Comparison of ENCODE assay signal across 27 cellular contexts in genomic region chr20:62564456-62565245, GRCh38.
"Had no signal": no experiment of that assay in that cellular context is flagged by ENCODE, and none has a peak within 500 bp of the region (broad histone marks: within the 10 kb centered on the region; RNA-seq: fewer than 3 reads in every experiment).

No MANE protein-coding gene starts in this region.

- H3K4me1 ChIP-seq: breast epithelium had no signal

- DNase-seq: activated CD4-positive, alpha-beta T cell treated with anti-CD3 and anti-CD28 coated beads for 48 hours; activated CD4-positive, alpha-beta T cell treated with anti-CD3 and anti-CD28 coated beads, Interleukin-2, amount 50 U/mL, for 4 hours; activated CD4-positive, CD25-positive, alpha-beta regulatory T cell treated with anti-CD3 and anti-CD28 coated beads, Interleukin-2, amount 50 U/mL, for 72 hours; activated CD8-positive, alpha-beta memory T cell treated with anti-CD3 and anti-CD28 coated beads, Interleukin-2, amount 50 U/mL, for 48 hours; activated CD8-positive, alpha-beta T cell treated with anti-CD3 and anti-CD28 coated beads, Interleukin-2, amount 10 ng/mL, durations not matched to agents 7 days and 5 days; activated T-cell treated with anti-CD3 and anti-CD28 coated beads, Interleukin-2, amount 50 U/mL, for 1 hour; aorta; MG63; MV-4-11; NCI-H1092 treated with DMSO at 0.1 percent for 48 hours; NCI-H1417 treated with DMSO at 0.1 percent for 48 hours; NCI-H1694; NCI-H2029; NCI-H2107; NCI-H2171 treated with DMSO at 0.1 percent for 48 hours; NCI-H226; NCI-H526 treated with DMSO at 0.1 percent for 48 hours; NK-92 treated with Interleukin-12 subunit alpha and Interleukin-12 subunit beta, amount 100 ng/mL, for 24 hours; OCI-M1; RPMI8226; SHP77 treated with DMSO at 0.1 percent for 48 hours had no signal

- H3K4me3 ChIP-seq: breast epithelium, MG63 had no signal

- H3K27ac ChIP-seq: breast epithelium had no signal

- H3K9me3 ChIP-seq: breast epithelium, MG63 had no signal

- H3K4me3 Mint-ChIP-seq: activated CD8-positive, alpha-beta T cell treated with anti-CD3 and anti-CD28 coated beads, Interleukin-2, amount 10 ng/mL, durations not matched to agents 7 days and 5 days; activated naive CD4-positive, alpha-beta T cell treated with anti-CD3 and anti-CD28 coated beads, Interleukin-2, amount 50 U/mL, for 24 hours; central memory CD8-positive, alpha-beta T cell; T-helper 1 cell treated with Interleukin-12 subunit alpha and Interleukin-12 subunit beta and Interleukin-4 antibody, amounts not matched to agents 30 μg/mL and 1 μg/mL, for 36 hours; WTC11 had no signal

- H3K27me3 ChIP-seq: MG63 had no signal

- ATAC-seq: activated CD8-positive, alpha-beta T cell treated with anti-CD3 and anti-CD28 coated beads, Interleukin-2, amount 10 ng/mL, durations not matched to agents 7 days and 5 days; Panc1; WTC11 had no signal

- H3K9me3 Mint-ChIP-seq: activated naive CD4-positive, alpha-beta T cell treated with anti-CD3 and anti-CD28 coated beads, Interleukin-2, amount 50 U/mL, for 24 hours; central memory CD8-positive, alpha-beta T cell; T-helper 1 cell treated with Interleukin-12 subunit alpha and Interleukin-12 subunit beta and Interleukin-4 antibody, amounts not matched to agents 30 μg/mL and 1 μg/mL, for 36 hours; WTC11 had no signal

- H3K36me3 ChIP-seq: breast epithelium, MG63 had no signal

- H3K27ac Mint-ChIP-seq: activated CD8-positive, alpha-beta T cell treated with anti-CD3 and anti-CD28 coated beads, Interleukin-2, amount 10 ng/mL, durations not matched to agents 7 days and 5 days; activated naive CD4-positive, alpha-beta T cell treated with anti-CD3 and anti-CD28 coated beads, Interleukin-2, amount 50 U/mL, for 24 hours; T-helper 1 cell treated with Interleukin-12 subunit alpha and Interleukin-12 subunit beta and Interleukin-4 antibody, amounts not matched to agents 30 μg/mL and 1 μg/mL, for 36 hours; WTC11 had no signal

- H3K4me1 Mint-ChIP-seq: WTC11 had no signal
